1 cellular context compared by ENCODE assay signal in the genomic region with DNA sequence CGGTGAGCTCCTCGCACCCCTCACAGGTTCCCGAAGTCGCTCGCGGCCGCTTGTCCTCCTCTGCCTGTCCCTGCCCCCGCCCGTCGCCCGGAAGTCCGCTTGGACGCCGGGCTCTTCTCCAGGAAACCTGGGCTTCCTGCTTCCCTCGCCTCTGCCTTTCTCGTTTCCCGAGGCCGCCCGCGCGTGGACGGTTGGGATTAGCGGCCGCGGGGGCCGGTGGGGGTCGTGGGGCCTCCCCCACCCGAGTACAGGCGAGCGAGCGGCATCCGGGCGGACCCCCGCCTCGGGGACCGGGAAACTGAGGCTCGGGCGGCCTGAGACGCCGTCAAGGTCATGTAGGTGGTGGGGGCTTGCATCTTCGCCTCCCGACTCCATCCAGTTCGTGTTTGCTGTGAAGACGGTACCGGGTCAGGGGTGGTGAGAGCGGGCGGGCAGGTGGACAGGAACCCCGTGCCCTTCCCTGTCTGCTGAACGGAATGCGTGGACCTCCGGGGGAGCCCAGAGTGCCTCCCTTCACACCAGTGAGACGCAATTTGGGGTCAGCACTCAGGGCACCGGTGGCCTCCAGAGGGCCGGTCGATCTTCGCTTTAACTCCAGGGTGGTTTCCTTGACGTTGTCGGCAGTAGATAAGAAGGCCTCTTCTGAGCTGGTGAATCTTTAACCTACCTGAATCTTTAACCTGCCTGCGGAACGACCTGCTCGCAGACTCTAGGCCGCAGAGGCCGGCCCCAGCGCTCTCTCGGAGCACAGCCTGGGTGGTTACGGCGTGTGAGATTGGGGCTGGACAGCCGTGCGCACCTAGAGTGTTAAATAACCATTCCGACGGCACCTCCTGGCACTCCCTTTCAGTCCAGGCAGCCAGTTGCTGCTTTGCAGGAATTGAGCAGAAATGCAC.
TF ChIP-seq lines count a peak whose summit lies in the region.

No MANE protein-coding gene starts in this region.

TF ChIP-seq in GM23338, 12 proteins besides CTCF, POLR2A, EP300 and RAD21 (continued from another document):
- TF ChIP-seq, protein P1, sequence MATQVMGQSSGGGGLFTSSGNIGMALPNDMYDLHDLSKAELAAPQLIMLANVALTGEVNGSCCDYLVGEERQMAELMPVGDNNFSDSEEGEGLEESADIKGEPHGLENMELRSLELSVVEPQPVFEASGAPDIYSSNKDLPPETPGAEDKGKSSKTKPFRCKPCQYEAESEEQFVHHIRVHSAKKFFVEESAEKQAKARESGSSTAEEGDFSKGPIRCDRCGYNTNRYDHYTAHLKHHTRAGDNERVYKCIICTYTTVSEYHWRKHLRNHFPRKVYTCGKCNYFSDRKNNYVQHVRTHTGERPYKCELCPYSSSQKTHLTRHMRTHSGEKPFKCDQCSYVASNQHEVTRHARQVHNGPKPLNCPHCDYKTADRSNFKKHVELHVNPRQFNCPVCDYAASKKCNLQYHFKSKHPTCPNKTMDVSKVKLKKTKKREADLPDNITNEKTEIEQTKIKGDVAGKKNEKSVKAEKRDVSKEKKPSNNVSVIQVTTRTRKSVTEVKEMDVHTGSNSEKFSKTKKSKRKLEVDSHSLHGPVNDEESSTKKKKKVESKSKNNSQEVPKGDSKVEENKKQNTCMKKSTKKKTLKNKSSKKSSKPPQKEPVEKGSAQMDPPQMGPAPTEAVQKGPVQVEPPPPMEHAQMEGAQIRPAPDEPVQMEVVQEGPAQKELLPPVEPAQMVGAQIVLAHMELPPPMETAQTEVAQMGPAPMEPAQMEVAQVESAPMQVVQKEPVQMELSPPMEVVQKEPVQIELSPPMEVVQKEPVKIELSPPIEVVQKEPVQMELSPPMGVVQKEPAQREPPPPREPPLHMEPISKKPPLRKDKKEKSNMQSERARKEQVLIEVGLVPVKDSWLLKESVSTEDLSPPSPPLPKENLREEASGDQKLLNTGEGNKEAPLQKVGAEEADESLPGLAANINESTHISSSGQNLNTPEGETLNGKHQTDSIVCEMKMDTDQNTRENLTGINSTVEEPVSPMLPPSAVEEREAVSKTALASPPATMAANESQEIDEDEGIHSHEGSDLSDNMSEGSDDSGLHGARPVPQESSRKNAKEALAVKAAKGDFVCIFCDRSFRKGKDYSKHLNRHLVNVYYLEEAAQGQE (IDR thresholded peaks at IDR 0.05; ENCODE audit: unreplicated experiment), result no peak
- TF ChIP-seq, protein P2, sequence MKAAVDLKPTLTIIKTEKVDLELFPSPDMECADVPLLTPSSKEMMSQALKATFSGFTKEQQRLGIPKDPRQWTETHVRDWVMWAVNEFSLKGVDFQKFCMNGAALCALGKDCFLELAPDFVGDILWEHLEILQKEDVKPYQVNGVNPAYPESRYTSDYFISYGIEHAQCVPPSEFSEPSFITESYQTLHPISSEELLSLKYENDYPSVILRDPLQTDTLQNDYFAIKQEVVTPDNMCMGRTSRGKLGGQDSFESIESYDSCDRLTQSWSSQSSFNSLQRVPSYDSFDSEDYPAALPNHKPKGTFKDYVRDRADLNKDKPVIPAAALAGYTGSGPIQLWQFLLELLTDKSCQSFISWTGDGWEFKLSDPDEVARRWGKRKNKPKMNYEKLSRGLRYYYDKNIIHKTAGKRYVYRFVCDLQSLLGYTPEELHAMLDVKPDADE (IDR thresholded peaks at IDR 0.05), result no peak
- no peak for TF ChIP-seq NANOG (IDR thresholded peaks at IDR 0.05; ENCODE audit: borderline replicate concordance)
- TF ChIP-seq EZH2 (IDR thresholded peaks at IDR 0.05; ENCODE audit: low read depth, unreplicated experiment), result no peak
- TF ChIP-seq STAT1 (IDR thresholded peaks at IDR 0.05; ENCODE audit: unreplicated experiment), result no peak
- TF ChIP-seq ZNF331 (CRISPR knock-in tag; IDR thresholded peaks at IDR 0.05; ENCODE audit: low read depth), result no peak
- TF ChIP-seq ZNF114 (CRISPR knock-in tag; IDR thresholded peaks at IDR 0.05), result no peak
- no peak for TF ChIP-seq JUNB (IDR thresholded peaks at IDR 0.05; ENCODE audit: unreplicated experiment)
- no peak for TF ChIP-seq POLR2AphosphoS5 (IDR thresholded peaks at IDR 0.05; ENCODE audit: low read depth)
- no peak for TF ChIP-seq CREB1 (CRISPR knock-in tag; IDR thresholded peaks at IDR 0.05; ENCODE audit: low read depth)
- TF ChIP-seq, protein P3, sequence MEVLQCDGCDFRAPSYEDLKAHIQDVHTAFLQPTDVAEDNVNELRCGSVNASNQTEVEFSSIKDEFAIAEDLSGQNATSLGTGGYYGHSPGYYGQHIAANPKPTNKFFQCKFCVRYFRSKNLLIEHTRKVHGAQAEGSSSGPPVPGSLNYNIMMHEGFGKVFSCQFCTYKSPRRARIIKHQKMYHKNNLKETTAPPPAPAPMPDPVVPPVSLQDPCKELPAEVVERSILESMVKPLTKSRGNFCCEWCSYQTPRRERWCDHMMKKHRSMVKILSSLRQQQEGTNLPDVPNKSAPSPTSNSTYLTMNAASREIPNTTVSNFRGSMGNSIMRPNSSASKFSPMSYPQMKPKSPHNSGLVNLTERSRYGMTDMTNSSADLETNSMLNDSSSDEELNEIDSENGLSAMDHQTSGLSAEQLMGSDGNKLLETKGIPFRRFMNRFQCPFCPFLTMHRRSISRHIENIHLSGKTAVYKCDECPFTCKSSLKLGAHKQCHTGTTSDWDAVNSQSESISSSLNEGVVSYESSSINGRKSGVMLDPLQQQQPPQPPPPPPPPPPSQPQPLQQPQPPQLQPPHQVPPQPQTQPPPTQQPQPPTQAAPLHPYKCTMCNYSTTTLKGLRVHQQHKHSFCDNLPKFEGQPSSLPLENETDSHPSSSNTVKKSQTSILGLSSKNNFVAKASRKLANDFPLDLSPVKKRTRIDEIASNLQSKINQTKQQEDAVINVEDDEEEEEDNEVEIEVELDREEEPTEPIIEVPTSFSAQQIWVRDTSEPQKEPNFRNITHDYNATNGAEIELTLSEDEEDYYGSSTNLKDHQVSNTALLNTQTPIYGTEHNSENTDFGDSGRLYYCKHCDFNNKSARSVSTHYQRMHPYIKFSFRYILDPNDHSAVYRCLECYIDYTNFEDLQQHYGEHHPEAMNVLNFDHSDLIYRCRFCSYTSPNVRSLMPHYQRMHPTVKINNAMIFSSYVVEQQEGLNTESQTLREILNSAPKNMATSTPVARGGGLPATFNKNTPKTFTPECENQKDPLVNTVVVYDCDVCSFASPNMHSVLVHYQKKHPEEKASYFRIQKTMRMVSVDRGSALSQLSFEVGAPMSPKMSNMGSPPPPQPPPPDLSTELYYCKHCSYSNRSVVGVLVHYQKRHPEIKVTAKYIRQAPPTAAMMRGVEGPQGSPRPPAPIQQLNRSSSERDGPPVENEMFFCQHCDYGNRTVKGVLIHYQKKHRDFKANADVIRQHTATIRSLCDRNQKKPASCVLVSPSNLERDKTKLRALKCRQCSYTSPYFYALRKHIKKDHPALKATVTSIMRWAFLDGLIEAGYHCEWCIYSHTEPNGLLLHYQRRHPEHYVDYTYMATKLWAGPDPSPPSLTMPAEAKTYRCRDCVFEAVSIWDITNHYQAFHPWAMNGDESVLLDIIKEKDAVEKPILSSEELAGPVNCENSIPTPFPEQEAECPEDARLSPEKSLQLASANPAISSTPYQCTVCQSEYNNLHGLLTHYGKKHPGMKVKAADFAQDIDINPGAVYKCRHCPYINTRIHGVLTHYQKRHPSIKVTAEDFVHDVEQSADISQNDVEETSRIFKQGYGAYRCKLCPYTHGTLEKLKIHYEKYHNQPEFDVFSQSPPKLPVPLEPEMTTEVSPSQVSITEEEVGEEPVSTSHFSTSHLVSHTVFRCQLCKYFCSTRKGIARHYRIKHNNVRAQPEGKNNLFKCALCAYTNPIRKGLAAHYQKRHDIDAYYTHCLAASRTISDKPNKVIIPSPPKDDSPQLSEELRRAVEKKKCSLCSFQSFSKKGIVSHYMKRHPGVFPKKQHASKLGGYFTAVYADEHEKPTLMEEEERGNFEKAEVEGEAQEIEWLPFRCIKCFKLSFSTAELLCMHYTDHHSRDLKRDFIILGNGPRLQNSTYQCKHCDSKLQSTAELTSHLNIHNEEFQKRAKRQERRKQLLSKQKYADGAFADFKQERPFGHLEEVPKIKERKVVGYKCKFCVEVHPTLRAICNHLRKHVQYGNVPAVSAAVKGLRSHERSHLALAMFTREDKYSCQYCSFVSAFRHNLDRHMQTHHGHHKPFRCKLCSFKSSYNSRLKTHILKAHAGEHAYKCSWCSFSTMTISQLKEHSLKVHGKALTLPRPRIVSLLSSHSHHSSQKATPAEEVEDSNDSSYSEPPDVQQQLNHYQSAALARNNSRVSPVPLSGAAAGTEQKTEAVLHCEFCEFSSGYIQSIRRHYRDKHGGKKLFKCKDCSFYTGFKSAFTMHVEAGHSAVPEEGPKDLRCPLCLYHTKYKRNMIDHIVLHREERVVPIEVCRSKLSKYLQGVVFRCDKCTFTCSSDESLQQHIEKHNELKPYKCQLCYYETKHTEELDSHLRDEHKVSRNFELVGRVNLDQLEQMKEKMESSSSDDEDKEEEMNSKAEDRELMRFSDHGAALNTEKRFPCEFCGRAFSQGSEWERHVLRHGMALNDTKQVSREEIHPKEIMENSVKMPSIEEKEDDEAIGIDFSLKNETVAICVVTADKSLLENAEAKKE (CRISPR knock-in tag; IDR thresholded peaks at IDR 0.05), result no peak
